1 cellular context compared by ENCODE assay signal in the genomic region with DNA sequence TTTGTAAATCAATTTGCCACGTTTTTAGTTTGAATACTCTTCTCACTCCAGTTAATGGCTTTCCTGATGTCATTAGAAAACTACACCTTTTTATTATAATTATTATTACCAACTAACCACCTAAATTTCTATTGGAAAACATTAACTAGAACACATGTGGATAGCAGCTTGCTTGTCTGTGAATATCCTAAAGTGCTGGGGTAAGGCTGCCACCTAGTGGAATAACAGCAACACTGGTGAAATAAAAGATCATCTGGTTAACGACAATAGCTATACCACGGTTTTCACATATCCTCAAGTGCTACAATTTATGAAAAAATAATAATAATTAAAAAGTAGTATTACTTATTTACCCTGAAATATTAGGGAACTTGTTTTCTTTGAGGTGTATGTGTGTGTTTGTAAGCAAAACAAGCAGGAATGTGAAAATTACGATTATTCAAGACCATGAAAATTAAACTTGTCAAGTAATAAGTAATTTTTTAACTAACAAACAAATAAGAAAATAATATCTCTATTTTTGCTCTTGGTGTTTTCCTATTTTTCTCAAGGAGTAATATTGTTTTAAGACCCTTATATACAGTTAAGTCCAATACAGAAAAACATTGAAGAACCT.
TF ChIP-seq lines count a peak whose summit lies in the region.

No MANE protein-coding gene starts in this region.

TF ChIP-seq in HEK293, 187 proteins besides CTCF, POLR2A, EP300 and RAD21 (continued from another document):
- TF ChIP-seq, protein P1, sequence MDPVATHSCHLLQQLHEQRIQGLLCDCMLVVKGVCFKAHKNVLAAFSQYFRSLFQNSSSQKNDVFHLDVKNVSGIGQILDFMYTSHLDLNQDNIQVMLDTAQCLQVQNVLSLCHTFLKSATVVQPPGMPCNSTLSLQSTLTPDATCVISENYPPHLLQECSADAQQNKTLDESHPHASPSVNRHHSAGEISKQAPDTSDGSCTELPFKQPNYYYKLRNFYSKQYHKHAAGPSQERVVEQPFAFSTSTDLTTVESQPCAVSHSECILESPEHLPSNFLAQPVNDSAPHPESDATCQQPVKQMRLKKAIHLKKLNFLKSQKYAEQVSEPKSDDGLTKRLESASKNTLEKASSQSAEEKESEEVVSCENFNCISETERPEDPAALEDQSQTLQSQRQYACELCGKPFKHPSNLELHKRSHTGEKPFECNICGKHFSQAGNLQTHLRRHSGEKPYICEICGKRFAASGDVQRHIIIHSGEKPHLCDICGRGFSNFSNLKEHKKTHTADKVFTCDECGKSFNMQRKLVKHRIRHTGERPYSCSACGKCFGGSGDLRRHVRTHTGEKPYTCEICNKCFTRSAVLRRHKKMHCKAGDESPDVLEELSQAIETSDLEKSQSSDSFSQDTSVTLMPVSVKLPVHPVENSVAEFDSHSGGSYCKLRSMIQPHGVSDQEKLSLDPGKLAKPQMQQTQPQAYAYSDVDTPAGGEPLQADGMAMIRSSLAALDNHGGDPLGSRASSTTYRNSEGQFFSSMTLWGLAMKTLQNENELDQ (tag by site-specific recombination; IDR thresholded peaks at IDR 0.05; ENCODE audit: low read depth), result no peak
- no peak for TF ChIP-seq ZNF16 (tag by site-specific recombination; IDR thresholded peaks at IDR 0.05; ENCODE audit: low read depth)
- TF ChIP-seq, protein P2, sequence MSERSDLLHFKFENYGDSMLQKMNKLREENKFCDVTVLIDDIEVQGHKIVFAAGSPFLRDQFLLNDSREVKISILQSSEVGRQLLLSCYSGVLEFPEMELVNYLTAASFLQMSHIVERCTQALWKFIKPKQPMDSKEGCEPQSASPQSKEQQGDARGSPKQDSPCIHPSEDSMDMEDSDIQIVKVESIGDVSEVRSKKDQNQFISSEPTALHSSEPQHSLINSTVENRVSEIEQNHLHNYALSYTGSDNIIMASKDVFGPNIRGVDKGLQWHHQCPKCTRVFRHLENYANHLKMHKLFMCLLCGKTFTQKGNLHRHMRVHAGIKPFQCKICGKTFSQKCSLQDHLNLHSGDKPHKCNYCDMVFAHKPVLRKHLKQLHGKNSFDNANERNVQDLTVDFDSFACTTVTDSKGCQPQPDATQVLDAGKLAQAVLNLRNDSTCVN (tag by site-specific recombination; optimal IDR thresholded peaks at IDR 0.05), result no peak
- TF ChIP-seq, protein P3, sequence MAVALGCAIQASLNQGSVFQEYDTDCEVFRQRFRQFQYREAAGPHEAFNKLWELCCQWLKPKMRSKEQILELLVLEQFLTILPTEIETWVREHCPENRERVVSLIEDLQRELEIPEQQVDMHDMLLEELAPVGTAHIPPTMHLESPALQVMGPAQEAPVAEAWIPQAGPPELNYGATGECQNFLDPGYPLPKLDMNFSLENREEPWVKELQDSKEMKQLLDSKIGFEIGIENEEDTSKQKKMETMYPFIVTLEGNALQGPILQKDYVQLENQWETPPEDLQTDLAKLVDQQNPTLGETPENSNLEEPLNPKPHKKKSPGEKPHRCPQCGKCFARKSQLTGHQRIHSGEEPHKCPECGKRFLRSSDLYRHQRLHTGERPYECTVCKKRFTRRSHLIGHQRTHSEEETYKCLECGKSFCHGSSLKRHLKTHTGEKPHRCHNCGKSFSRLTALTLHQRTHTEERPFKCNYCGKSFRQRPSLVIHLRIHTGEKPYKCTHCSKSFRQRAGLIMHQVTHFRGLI (tag by site-specific recombination; IDR thresholded peaks at IDR 0.05), result no peak
TF ChIP-seq in HEK293: peak in this region for 1.
